19 cellular contexts compared by ENCODE assay signal in genomic region chr6:868212-868611, GRCh38.
"Had no signal": no experiment of that assay in that cellular context is flagged by ENCODE, and none has a peak within 500 bp of the region (broad histone marks: within the 10 kb centered on the region; RNA-seq: fewer than 3 reads in every experiment).

No MANE protein-coding gene starts in this region.

- H3K36me3 ChIP-seq: colonic mucosa, esophagus muscularis mucosa, gastroesophageal sphincter, heart left ventricle, left lung, lower lobe of right lung had no signal

- DNase-seq: colonic mucosa; cortex of kidney; effector CD8-positive, alpha-beta T cell; effector memory CD8-positive, alpha-beta T cell; endodermal cell; erythroblast; foreskin keratinocyte; heart left ventricle; hypothalamus; left cardiac atrium; left lung; left ventricle myocardium superior; lower lobe of right lung; mesenchymal stem cell; mucosa of descending colon; naive thymus-derived CD4-positive, alpha-beta T cell had no signal

- H3K4me3 ChIP-seq: colonic mucosa, esophagus muscularis mucosa, gastroesophageal sphincter, heart left ventricle, hepatocyte, left lung, lower lobe of right lung, mucosa of descending colon had no signal

- H3K27me3 ChIP-seq: colonic mucosa, foreskin keratinocyte, hepatocyte had no signal

- ATAC-seq: effector memory CD8-positive, alpha-beta T cell; foreskin keratinocyte; gastroesophageal sphincter; heart left ventricle; left cardiac atrium; left lung; left ventricle myocardium superior; lower lobe of right lung; mucosa of descending colon; naive thymus-derived CD4-positive, alpha-beta T cell had no signal

- H3K4me1 ChIP-seq: colonic mucosa, foreskin keratinocyte, gastroesophageal sphincter, left lung, lower lobe of right lung had no signal

- H3K9me3 ChIP-seq: colonic mucosa, esophagus muscularis mucosa, gastroesophageal sphincter, heart left ventricle, left lung, lower lobe of right lung, mucosa of descending colon had no signal
